8 cellular contexts compared by ENCODE assay signal in the genomic region with DNA sequence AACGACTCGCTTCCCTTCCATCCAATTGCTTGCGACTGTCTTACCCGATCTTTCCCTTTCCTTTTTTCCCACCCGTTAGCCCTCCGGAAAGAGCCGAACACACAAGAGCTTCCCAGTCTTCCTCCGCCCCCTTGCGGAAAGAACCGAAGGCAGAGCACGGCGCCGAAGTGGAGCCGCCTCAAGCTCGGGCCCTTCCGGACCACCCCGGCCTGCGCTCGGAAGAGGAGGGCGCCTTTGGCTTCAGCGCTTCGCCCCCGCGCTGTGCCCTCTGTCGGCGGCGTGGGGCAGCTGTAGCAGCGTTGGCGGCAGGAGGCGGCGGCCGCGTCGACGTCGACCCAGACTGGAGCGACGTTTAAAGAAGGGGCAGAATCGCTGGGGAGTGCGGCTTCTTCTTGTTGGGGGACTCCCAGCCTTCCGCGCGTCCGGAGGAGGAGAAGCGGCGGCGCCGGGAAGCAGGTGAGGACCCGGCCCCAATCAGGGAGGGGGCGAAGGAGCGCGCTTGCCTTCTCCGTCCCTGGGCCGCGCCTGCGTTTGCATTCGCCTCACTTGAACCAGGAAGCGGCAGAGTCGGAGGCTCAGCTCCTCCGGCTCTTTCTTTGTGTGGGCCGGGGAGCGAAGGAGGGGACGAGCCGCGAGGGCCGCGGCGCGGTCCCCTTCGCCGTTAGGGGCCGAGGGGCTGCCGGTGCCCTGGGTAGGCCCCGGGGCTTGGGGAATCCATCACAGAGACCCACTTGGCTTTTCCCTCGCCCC. TPM values are rescaled to one million over a fixed set of nuclear protein-coding genes. Genes with fewer than 3 reads are reported as not detected.
DNase-seq lines count a peak whose midpoint lies in the region; ATAC-seq and TF ChIP-seq lines count a peak whose summit lies in the region.

A gene with protein sequence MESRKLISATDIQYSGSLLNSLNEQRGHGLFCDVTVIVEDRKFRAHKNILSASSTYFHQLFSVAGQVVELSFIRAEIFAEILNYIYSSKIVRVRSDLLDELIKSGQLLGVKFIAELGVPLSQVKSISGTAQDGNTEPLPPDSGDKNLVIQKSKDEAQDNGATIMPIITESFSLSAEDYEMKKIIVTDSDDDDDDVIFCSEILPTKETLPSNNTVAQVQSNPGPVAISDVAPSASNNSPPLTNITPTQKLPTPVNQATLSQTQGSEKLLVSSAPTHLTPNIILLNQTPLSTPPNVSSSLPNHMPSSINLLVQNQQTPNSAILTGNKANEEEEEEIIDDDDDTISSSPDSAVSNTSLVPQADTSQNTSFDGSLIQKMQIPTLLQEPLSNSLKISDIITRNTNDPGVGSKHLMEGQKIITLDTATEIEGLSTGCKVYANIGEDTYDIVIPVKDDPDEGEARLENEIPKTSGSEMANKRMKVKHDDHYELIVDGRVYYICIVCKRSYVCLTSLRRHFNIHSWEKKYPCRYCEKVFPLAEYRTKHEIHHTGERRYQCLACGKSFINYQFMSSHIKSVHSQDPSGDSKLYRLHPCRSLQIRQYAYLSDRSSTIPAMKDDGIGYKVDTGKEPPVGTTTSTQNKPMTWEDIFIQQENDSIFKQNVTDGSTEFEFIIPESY (plus strand): TSS at position 291 of the 750 bp plus-strand sequence. CDS start 2,604 bp downstream, outside the sequence.

- peaks cover 40% of the 10 kb centered on the region for H3K79me2 ChIP-seq in PC-9 (ENCODE audit: low read depth)

- peak within 1 kb of the TSS; percentile 91 for H3K4me2 ChIP-seq in PC-9

- H3K4me1 ChIP-seq in PC-9 (replicated peaks; ENCODE audit: insufficient read depth) (peaks cover 14% of the 10 kb centered on the region), mucosa of rectum (ENCODE audit: control insufficient read depth in 2 of 2, insufficient read depth in 2 of 2, low read length in 2 of 2) (no peaks in the 10 kb centered on the region)

- peaks cover 7% of the 10 kb centered on the region; the same call in 1 of the 2 replicates for H3F3A ChIP-seq in PC-9 (ENCODE audit: insufficient read depth, low read depth)

- CTCF ChIA-PET in PC-9 (lab: Charles Lee): interaction anchor here (0.6 to 1.0 kb wide), 4 partner anchors 25 to 235 kb away, joined by 3 to 5 read pairs (median 3); no protein-coding TSS in a partner anchor

- TF ChIP-seq CTCF in PC-9 (conservative IDR thresholded peaks at IDR 0.05) (peak; percentile 82), epithelial cell of proximal tubule (conservative IDR thresholded peaks at IDR 0.05; ENCODE audit: low read depth, low read length) (peak; percentile 50)

- peak within 1 kb of the TSS; percentile 83 for H3K27ac ChIP-seq in PC-9
- H3K27ac ChIP-seq in mucosa of rectum (ENCODE audit: low read depth in 2 of 2, low read length in 2 of 2): peak within 1 kb of the TSS; percentile 87

- no peaks in the 10 kb centered on the region for H3K9me3 ChIP-seq in PC-9 (ENCODE audit: insufficient read depth, low read depth)
- H3K9me3 ChIP-seq in mucosa of rectum (ENCODE audit: control insufficient read depth in 2 of 2, low read length in 2 of 2): no peaks in the 10 kb centered on the region

- H2AFZ ChIP-seq in PC-9: peak within 1 kb of the TSS; percentile 91

- H3K27me3 ChIP-seq in PC-9 (ENCODE audit: insufficient read depth, low read depth) (no peaks in the 10 kb centered on the region), mucosa of rectum (ENCODE audit: control insufficient read depth in 2 of 2, insufficient read depth in 2 of 2, low read length in 2 of 2) (peaks cover 0 to 6% of the 10 kb centered on the region in 2 donors)

- H3K36me3 ChIP-seq in PC-9 (ENCODE audit: low read depth) (peaks cover 27% of the 10 kb centered on the region), mucosa of rectum (ENCODE audit: control insufficient read depth in 2 of 2, insufficient read depth in 2 of 2, low read length in 2 of 2) (peaks cover 3 to 4% of the 10 kb centered on the region in 2 donors)

- peak within 1 kb of the TSS; percentile 71 for H3K4me3 ChIP-seq in Jurkat, Clone E6-1 (ENCODE audit: low read length)
- peak within 1 kb of the TSS; percentile 75 for H3K4me3 ChIP-seq in PC-9
- H3K4me3 ChIP-seq in epithelial cell of proximal tubule (ENCODE audit: low read depth, low read length): peak within 1 kb of the TSS; percentile 83
- peak within 1 kb of the TSS; percentile 80 to 83 for H3K4me3 ChIP-seq in mucosa of rectum (ENCODE audit: low read length in 2 of 2)

- ATAC-seq in GM21619 (IDR thresholded peaks at IDR 0.05; ENCODE audit: unreplicated experiment): peak; percentile 94

- intact Hi-C loops in PC-9 (cut with micrococcal nuclease; ENCODE audit: unreplicated experiment): loop anchor here (1.0 to 5.0 kb wide), 3 partner anchors 59 to 217 kb away; a partner anchor contains a TSS

- H4K20me1 ChIP-seq in PC-9 (ENCODE audit: insufficient read depth): peaks cover 14% of the 10 kb centered on the region; the same call in 1 of the 2 replicates

- DNase-seq in DMS53 treated with DMSO at 0.1 percent for 48 hours (lab: John Stamatoyannopoulos, UW; ENCODE audit: unreplicated experiment): peak; percentile 88
- peak; percentile 85 for DNase-seq in Jurkat, Clone E6-1 (ENCODE audit: low read depth, low spot score)
- peak; percentile 92 to 96 for DNase-seq in PC-9
- DNase-seq in activated T-cell treated with anti-CD3 and anti-CD28 coated beads, Interleukin-2, amount 50 U/mL, for 1 hour: peak; percentile 82
- DNase-seq in epithelial cell of proximal tubule (ENCODE audit: low read depth): peak; percentile 44
- DNase-seq in stimulated activated CD8-positive, alpha-beta memory T cell treated with anti-CD3 and anti-CD28 coated beads, Interleukin-4, amount 100 ng/mL, for 48 hours: peak; percentile 83

- POLR2A ChIA-PET in PC-9 (lab: Charles Lee; ENCODE audit: unreplicated experiment): interaction anchor here (0.6 to 1.4 kb wide), 3 partner anchors 10 to 218 kb away, joined by 4 to 7 read pairs (median 5); no protein-coding TSS in a partner anchor

- H3K9me2 ChIP-seq in PC-9 (ENCODE audit: insufficient read depth): no peaks in the 10 kb centered on the region

- H3K9ac ChIP-seq in mucosa of rectum (ENCODE audit: low read depth in 1 of 2, low read length in 2 of 2): peak within 1 kb of the TSS; percentile 71 to 80

- no TSS peak for BruUV-seq in PC-9 (replicated peaks; lab: Mats Ljungman, UMichigan)

RNA-seq across cellular contexts. Expression of the gene that starts here (rescaled TPM):
- polyA plus RNA-seq in Jurkat, Clone E6-1 (2012; ENCODE audit: insufficient read depth, insufficient read length): 15.1 TPM
- total RNA-seq in PC-9 (2021) (19.1 and 29.0 TPM in 2 replicates), epithelial cell of proximal tubule (9.4 and 12.9 TPM in 2 replicates)

Comparison
In these comparisons a context has a peak if more than half of its experiments do, and no peak if none do; other contexts are left out.
1. Peak in every context shown above with its lines: DNase-seq, ATAC-seq, H3K4me3 ChIP-seq and H3K27ac ChIP-seq.
2. DNase-seq: peak in every context shown above with its lines; median percentile 94 in PC-9; 88 in DMS53 treated with DMSO at 0.1 percent for 48 hours; 85 in Jurkat, Clone E6-1; 83 in stimulated activated CD8-positive, alpha-beta memory T cell treated with anti-CD3 and anti-CD28 coated beads, Interleukin-4, amount 100 ng/mL, for 48 hours; 82 in activated T-cell treated with anti-CD3 and anti-CD28 coated beads, Interleukin-2, amount 50 U/mL, for 1 hour; 44 in epithelial cell of proximal tubule.